Comparison of ENCODE assay signal across 8 cellular contexts in genomic region chr15:84079325-84079884, GRCh38.
DNase-seq lines count a peak whose midpoint lies in the region; ATAC-seq and TF ChIP-seq lines count a peak whose summit lies in the region.
"Not testable (repeated sequence)": the region's sequence is repeated elsewhere in the genome, so short reads cannot be mapped to it uniquely, and the experiment has no call there.

No MANE protein-coding gene starts in this region.

- intact Hi-C loops in Calu3 (cut with micrococcal nuclease; ENCODE audit: unreplicated experiment); activated CD4-positive, alpha-beta T cell treated with anti-CD3 and anti-CD28 coated beads, Interleukin-2, amount 10 ng/mL, durations not matched to agents 24 days and 14 days (cut with micrococcal nuclease); mammary epithelial cell (cut with micrococcal nuclease); heart right ventricle (cut with DNase I); natural killer cell (cut with micrococcal nuclease): not testable (repeated sequence)

- peak overlapping the region; percentile 72 for H3K4me3 ChIP-seq in Jurkat, Clone E6-1 (ENCODE audit: low read length)
- H3K4me3 ChIP-seq in mammary epithelial cell (replicated peaks in 1 of 3; ENCODE audit: insufficient read depth in 1 of 3, low read depth in 2 of 3, low read length in 3 of 3), result not testable (repeated sequence)
- H3K4me3 ChIP-seq in heart right ventricle, result peak overlapping the region in 8 of 10 donors; percentile 25 to 60 (median 50)

- not testable (repeated sequence) for H3K79me2 ChIP-seq in mammary epithelial cell (ENCODE audit: insufficient read depth, low read length)

- not testable (repeated sequence) for H3K9ac ChIP-seq in mammary epithelial cell (ENCODE audit: insufficient read depth, low read length)

- CTCF ChIA-PET in Calu3 (lab: Charles Lee), result not testable (repeated sequence)
- CTCF ChIA-PET in mammary epithelial cell (lab: Charles Lee; ENCODE audit: low non-redundant PET), result interaction anchor here (0.6 kb wide), 1 partner anchor 1399 kb away, joined by 3 read pairs; no protein-coding TSS in a partner anchor

- DNase-seq in Calu3; Jurkat, Clone E6-1 (ENCODE audit: low read depth, low spot score); activated CD4-positive, alpha-beta T cell treated with anti-CD3 and anti-CD28 coated beads, Interleukin-2, amount 10 ng/mL, durations not matched to agents 24 days and 14 days; mammary epithelial cell; heart right ventricle; natural killer cell; stimulated activated naive CD8-positive, alpha-beta T cell treated with anti-CD3 and anti-CD28 coated beads, Interleukin-15, amount 100 ng/mL, for 72 hours: not testable (repeated sequence)
- peak; percentile 1 for DNase-seq in NCI-H69 (lab: John Stamatoyannopoulos, UW)

- peak overlapping the region; percentile 96 for H3K4me2 ChIP-seq in mammary epithelial cell (ENCODE audit: insufficient read depth, low read depth, low read length)

- 33% methylated on average over 15 of the region's 15 CpGs for WGBS in mammary epithelial cell (ENCODE audit: low coverage, missing lambda C conversion rate)
- 13 to 14% methylated on average over 15 of the region's 15 CpGs for WGBS in heart right ventricle, 2 donors

- H3K36me3 ChIP-seq in mammary epithelial cell (ENCODE audit: insufficient read depth, low read length); heart right ventricle: not testable (repeated sequence)

- H3K27ac Mint-ChIP-seq in Calu3 (ENCODE audit: unreplicated experiment); activated CD4-positive, alpha-beta T cell treated with anti-CD3 and anti-CD28 coated beads, Interleukin-2, amount 10 ng/mL, durations not matched to agents 24 days and 14 days; stimulated activated naive CD8-positive, alpha-beta T cell treated with anti-CD3 and anti-CD28 coated beads, Interleukin-15, amount 100 ng/mL, for 72 hours: not testable (repeated sequence)
- peak overlapping the region in 1 of 2 donors; percentile 27 for H3K27ac Mint-ChIP-seq in natural killer cell

- H3K4me3 Mint-ChIP-seq in Calu3 (ENCODE audit: low read depth, unreplicated experiment) (peak overlapping the region; percentile 61), natural killer cell (peak overlapping the region; percentile 83)
- H3K4me3 Mint-ChIP-seq in activated CD4-positive, alpha-beta T cell treated with anti-CD3 and anti-CD28 coated beads, Interleukin-2, amount 10 ng/mL, durations not matched to agents 24 days and 14 days, result peak overlapping the region; percentile 87
- H3K4me3 Mint-ChIP-seq in stimulated activated naive CD8-positive, alpha-beta T cell treated with anti-CD3 and anti-CD28 coated beads, Interleukin-15, amount 100 ng/mL, for 72 hours, result peak overlapping the region; percentile 86 to 94

- not testable (repeated sequence) for H3K27me3 ChIP-seq in mammary epithelial cell (ENCODE audit: insufficient read depth, low read length)
- H3K27me3 ChIP-seq in heart right ventricle, result peaks cover 0 to 69% (median 55%) of the 10 kb centered on the region in 7 donors

- not testable (repeated sequence) for TF ChIP-seq CTCF in Calu3 (IDR thresholded peaks at IDR 0.05; ENCODE audit: unreplicated experiment); mammary epithelial cell (conservative IDR thresholded peaks at IDR 0.05 in 1 of 2, IDR thresholded peaks at IDR 0.05 in 1 of 2; ENCODE audit: extremely low read depth in 1 of 2, insufficient read depth in 1 of 2, low read depth in 1 of 2, low read length in 2 of 2); heart right ventricle (IDR thresholded peaks at IDR 0.05); natural killer cell (IDR thresholded peaks at IDR 0.05)

- not testable (repeated sequence) for H3K4me1 Mint-ChIP-seq in Calu3 (ENCODE audit: low read depth, unreplicated experiment); activated CD4-positive, alpha-beta T cell treated with anti-CD3 and anti-CD28 coated beads, Interleukin-2, amount 10 ng/mL, durations not matched to agents 24 days and 14 days
- peaks cover 13 to 14% of the 10 kb centered on the region in 2 donors for H3K4me1 Mint-ChIP-seq in natural killer cell
- H3K4me1 Mint-ChIP-seq in stimulated activated naive CD8-positive, alpha-beta T cell treated with anti-CD3 and anti-CD28 coated beads, Interleukin-15, amount 100 ng/mL, for 72 hours, result peaks cover 17% of the 10 kb centered on the region

- dilution Hi-C loops in mammary epithelial cell (cut with HindIII; ENCODE audit: low sequenced_read_pairs), result not testable (repeated sequence)

- H3K9me3 Mint-ChIP-seq in Calu3 (ENCODE audit: low read depth, unreplicated experiment); activated CD4-positive, alpha-beta T cell treated with anti-CD3 and anti-CD28 coated beads, Interleukin-2, amount 10 ng/mL, durations not matched to agents 24 days and 14 days; natural killer cell; stimulated activated naive CD8-positive, alpha-beta T cell treated with anti-CD3 and anti-CD28 coated beads, Interleukin-15, amount 100 ng/mL, for 72 hours: not testable (repeated sequence)

- peak overlapping the region; percentile 92 for H2AFZ ChIP-seq in mammary epithelial cell (ENCODE audit: low read depth, low read length)

- H3K27me3 Mint-ChIP-seq in Calu3 (ENCODE audit: unreplicated experiment) (peaks cover 79% of the 10 kb centered on the region), natural killer cell (ENCODE audit: low read depth in 2 of 2) (peaks cover 48 to 75% of the 10 kb centered on the region in 2 donors)
- peaks cover 56% of the 10 kb centered on the region for H3K27me3 Mint-ChIP-seq in activated CD4-positive, alpha-beta T cell treated with anti-CD3 and anti-CD28 coated beads, Interleukin-2, amount 10 ng/mL, durations not matched to agents 24 days and 14 days
- peaks cover 69% of the 10 kb centered on the region for H3K27me3 Mint-ChIP-seq in stimulated activated naive CD8-positive, alpha-beta T cell treated with anti-CD3 and anti-CD28 coated beads, Interleukin-15, amount 100 ng/mL, for 72 hours

- not testable (repeated sequence) for H3K9me3 ChIP-seq in mammary epithelial cell (replicated peaks; ENCODE audit: insufficient read depth, low read length)
- H3K9me3 ChIP-seq in heart right ventricle, result peaks cover 0 to 18% (median 0%) of the 10 kb centered on the region in 11 donors

- H3K27ac ChIP-seq in mammary epithelial cell (ENCODE audit: insufficient read depth, low read depth, low read length); heart right ventricle: not testable (repeated sequence)

- ATAC-seq in heart right ventricle; natural killer cell; stimulated activated naive CD8-positive, alpha-beta T cell treated with anti-CD3 and anti-CD28 coated beads, Interleukin-15, amount 100 ng/mL, for 72 hours: not testable (repeated sequence)

- BruUV-seq in Calu3 (replicated peaks; lab: Mats Ljungman, UMichigan); mammary epithelial cell (replicated peaks; lab: Mats Ljungman, UMichigan): not testable (repeated sequence)

- in situ Hi-C loops in mammary epithelial cell (cut with MboI; ENCODE audit: low sequenced_read_pairs in 2 of 2), result not testable (repeated sequence)

- H4K20me1 ChIP-seq in mammary epithelial cell (ENCODE audit: insufficient read depth, low read length), result not testable (repeated sequence)

- H3K36me3 Mint-ChIP-seq in Calu3 (ENCODE audit: insufficient read depth, unreplicated experiment); activated CD4-positive, alpha-beta T cell treated with anti-CD3 and anti-CD28 coated beads, Interleukin-2, amount 10 ng/mL, durations not matched to agents 24 days and 14 days (ENCODE audit: low read depth); natural killer cell: not testable (repeated sequence)

- H3K4me1 ChIP-seq in mammary epithelial cell (ENCODE audit: insufficient read depth, low read length), result not testable (repeated sequence)
- H3K4me1 ChIP-seq in heart right ventricle, result peaks cover 0 to 12% (median 9%) of the 10 kb centered on the region in 9 donors
